Comparison of ENCODE assay signal across 12 cellular contexts in the genomic region with DNA sequence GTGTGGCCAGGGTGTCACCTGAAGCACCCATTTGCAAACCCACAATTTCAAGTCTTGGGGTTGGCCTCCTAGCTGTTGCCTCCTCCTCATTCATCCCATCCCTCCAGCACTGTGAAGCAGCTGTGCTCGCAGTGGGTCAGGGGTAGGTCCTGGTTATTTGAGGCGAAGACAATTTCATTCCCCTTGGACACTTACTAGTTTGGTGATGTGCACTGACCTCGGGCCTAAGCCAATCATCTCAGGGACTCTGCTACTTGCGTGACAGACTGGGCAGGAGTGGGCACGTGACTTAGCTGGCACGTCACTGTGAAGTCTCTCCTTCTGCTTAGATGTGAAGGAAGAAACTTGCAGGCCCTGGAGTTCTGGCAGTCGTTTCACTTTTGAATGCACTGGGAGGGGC.
"Had no signal": no experiment of that assay in that cellular context is flagged by ENCODE, and none has a peak within 500 bp of the region (broad histone marks: within the 10 kb centered on the region; RNA-seq: fewer than 3 reads in every experiment).

No MANE protein-coding gene starts in this region.

- H3K9me3 Mint-ChIP-seq: activated naive CD8-positive, alpha-beta T cell treated with anti-CD3 and anti-CD28 coated beads for 36 hours; mesothelial cell of epicardium; naive B cell; stimulated activated effector memory CD8-positive, alpha-beta T cell treated with anti-CD3 and anti-CD28 coated beads, Interleukin-12 subunit alpha, Interleukin-12 subunit beta, amount 100 ng/mL, for 72 hours had no signal

- ATAC-seq: activated CD8-positive, alpha-beta T cell treated with anti-CD3 and anti-CD28 coated beads, Interleukin-2, amount 10 ng/mL, durations not matched to agents 7 days and 5 days; heart left ventricle; right cardiac atrium; stimulated activated effector memory CD8-positive, alpha-beta T cell treated with anti-CD3 and anti-CD28 coated beads, Interleukin-12 subunit alpha, Interleukin-12 subunit beta, amount 100 ng/mL, for 72 hours had no signal

- H3K27ac Mint-ChIP-seq: activated CD8-positive, alpha-beta T cell treated with anti-CD3 and anti-CD28 coated beads, Interleukin-2, amount 10 ng/mL, durations not matched to agents 7 days and 5 days; mesothelial cell of epicardium; stimulated activated effector memory CD8-positive, alpha-beta T cell treated with anti-CD3 and anti-CD28 coated beads, Interleukin-12 subunit alpha, Interleukin-12 subunit beta, amount 100 ng/mL, for 72 hours had no signal

- DNase-seq: activated CD4-positive, alpha-beta T cell treated with anti-CD3 and anti-CD28 coated beads for 1 hour; activated CD8-positive, alpha-beta T cell treated with anti-CD3 and anti-CD28 coated beads, Interleukin-2, amount 10 ng/mL, durations not matched to agents 7 days and 5 days; activated gamma-delta T cell treated with Interleukin-2 at 50 U/mL for 16 hours; activated naive CD8-positive, alpha-beta T cell treated with anti-CD3 and anti-CD28 coated beads for 36 hours; heart left ventricle; naive B cell; right cardiac atrium; T-helper 9 cell; transverse colon had no signal

- H3K9me3 ChIP-seq: heart left ventricle, neutrophil, transverse colon had no signal

- H3K36me3 Mint-ChIP-seq: activated naive CD8-positive, alpha-beta T cell treated with anti-CD3 and anti-CD28 coated beads for 36 hours; mesothelial cell of epicardium; naive B cell had no signal

- H3K27ac ChIP-seq: heart left ventricle, transverse colon had no signal

- H3K27me3 Mint-ChIP-seq: activated naive CD8-positive, alpha-beta T cell treated with anti-CD3 and anti-CD28 coated beads for 36 hours; naive B cell had no signal

- H3K27me3 ChIP-seq: heart left ventricle, neutrophil, transverse colon had no signal

- H3K4me3 Mint-ChIP-seq: activated CD8-positive, alpha-beta T cell treated with anti-CD3 and anti-CD28 coated beads, Interleukin-2, amount 10 ng/mL, durations not matched to agents 7 days and 5 days; activated naive CD8-positive, alpha-beta T cell treated with anti-CD3 and anti-CD28 coated beads for 36 hours; mesothelial cell of epicardium; stimulated activated effector memory CD8-positive, alpha-beta T cell treated with anti-CD3 and anti-CD28 coated beads, Interleukin-12 subunit alpha, Interleukin-12 subunit beta, amount 100 ng/mL, for 72 hours had no signal

- H3K36me3 ChIP-seq: heart left ventricle, neutrophil, transverse colon had no signal

- H3K4me3 ChIP-seq: heart left ventricle, transverse colon had no signal
